In genomic region chr19:35643255-35644205, GRCh38 we compare ENCODE assay signal across 8 cellular contexts. TPM values are rescaled to one million over a fixed set of nuclear protein-coding genes. Genes with fewer than 3 reads are reported as not detected.
DNase-seq lines count a peak whose midpoint lies in the region; ATAC-seq and TF ChIP-seq lines count a peak whose summit lies in the region.

No MANE protein-coding gene starts in this region.

- DNase-seq in NCI-H526 (lab: John Stamatoyannopoulos, UW) = peak; percentile 84 to 97
- DNase-seq in activated CD4-positive, alpha-beta T cell treated with anti-CD3 and anti-CD28 coated beads, Interleukin-2, amount 50 U/mL, for 48 hours = peak; percentile 83 to 85
- DNase-seq in dorsolateral prefrontal cortex = peak in 9 of 10 donors; percentile 27 to 72 (median 52)
- peak; percentile 92 for DNase-seq in lower lobe of right lung
- peak; percentile 61 to 64 (median 64) for DNase-seq in stimulated activated CD4-positive, alpha-beta T cell treated with anti-CD3 and anti-CD28 coated beads, TNF-alpha, amount 100 ng/mL, for 4 hours (ENCODE audit: low read depth in 3 of 3)

- H3K9me3 ChIP-seq in lower lobe of right lung = no peaks in the 10 kb centered on the region

- intact Hi-C loops in dorsolateral prefrontal cortex (cut with DNase I) = loop anchor here in 1 of 2 donors (5.0 kb wide), 1 partner anchor 96 kb away; the partner anchor contains the start of gene TMEM147
- intact Hi-C loops in lower lobe of right lung (cut with DNase I) = no loop called here

- ATAC-seq in GM18511 (IDR thresholded peaks at IDR 0.05; ENCODE audit: unreplicated experiment) (peak; percentile 47), HG03196 (IDR thresholded peaks at IDR 0.05; ENCODE audit: unreplicated experiment) (peak; percentile 42), lower lobe of right lung (peak; percentile 85 to 86)

- H3K27me3 ChIP-seq in dorsolateral prefrontal cortex = peaks cover 0 to 3% (median 0%) of the 10 kb centered on the region in 45 donors
- no peaks in the 10 kb centered on the region for H3K27me3 ChIP-seq in lower lobe of right lung (ENCODE audit: low read depth)

- no peaks in the 10 kb centered on the region for H3K36me3 ChIP-seq in lower lobe of right lung

- H3K4me3 ChIP-seq in dorsolateral prefrontal cortex (peak overlapping the region; percentile 42 to 80 (median 65)), lower lobe of right lung (peak overlapping the region; percentile 85)

- TF ChIP-seq CTCF in 22Rv1 (IDR thresholded peaks at IDR 0.05) (peak; percentile 12; the same call in 1 of the 2 replicates), dorsolateral prefrontal cortex (IDR thresholded peaks at IDR 0.05 in 54 of 56, conservative IDR thresholded peaks at IDR 0.05 in 2 of 56; ENCODE audit: low read depth in 1 of 56, partially characterized antibody in 56 of 56) (no peak), lower lobe of right lung (IDR thresholded peaks at IDR 0.05) (no peak)

- H3K27ac ChIP-seq in 22Rv1 (peak overlapping the region; percentile 91), dorsolateral prefrontal cortex (peak overlapping the region in 40 of 59 donors; percentile 6 to 85 (median 56)), lower lobe of right lung (peak overlapping the region; percentile 84)

- H3K4me1 ChIP-seq in lower lobe of right lung = peaks cover 27% of the 10 kb centered on the region

RNA-seq across cellular contexts. Expression of gene ETV2, which starts 2.0 kb away (rescaled TPM):
- total RNA-seq in dorsolateral prefrontal cortex (1 to 10 TPM in 12 of 120 experiments, under 1 TPM in 10, not detected in 98; 0.29 to 1.8 (median 1.1) TPM), lower lobe of right lung (1.1 TPM)

RNA-seq across cellular contexts. Expression of gene COX6B1, which starts 4.6 kb away (rescaled TPM):
- total RNA-seq in dorsolateral prefrontal cortex = 100 to 1,000 TPM; 243 to 552 (median 394) TPM
- 267 TPM for total RNA-seq in lower lobe of right lung

RNA-seq across cellular contexts. Expression of gene RBM42, which starts 14.7 kb away (rescaled TPM):
- total RNA-seq in dorsolateral prefrontal cortex (10 to 100 TPM; 36.6 to 66.9 (median 49.4) TPM), lower lobe of right lung (56.1 TPM)

RNA-seq across cellular contexts. Expression of gene UPK1A, which starts 22.8 kb away (rescaled TPM):
- 1 to 10 TPM in 5 of 120 experiments, under 1 TPM in 12, not detected in 103; 0.39 to 1.3 (median 0.61) TPM for total RNA-seq in dorsolateral prefrontal cortex
- total RNA-seq in lower lobe of right lung = not detected

RNA-seq across cellular contexts. Expression of gene HAUS5, which starts 31.0 kb away (rescaled TPM):
- 10 to 100 TPM in 96 of 120 experiments, 1 to 10 TPM in 24; 5.1 to 22.1 (median 13.4) TPM for total RNA-seq in dorsolateral prefrontal cortex
- total RNA-seq in lower lobe of right lung = 9.1 TPM

Comparison
In these comparisons a context has a peak if more than half of its experiments do, and no peak if none do; other contexts are left out.
1. Peak in every context shown above with its lines: DNase-seq, ATAC-seq, H3K4me3 ChIP-seq and H3K27ac ChIP-seq.